In the genomic region with DNA sequence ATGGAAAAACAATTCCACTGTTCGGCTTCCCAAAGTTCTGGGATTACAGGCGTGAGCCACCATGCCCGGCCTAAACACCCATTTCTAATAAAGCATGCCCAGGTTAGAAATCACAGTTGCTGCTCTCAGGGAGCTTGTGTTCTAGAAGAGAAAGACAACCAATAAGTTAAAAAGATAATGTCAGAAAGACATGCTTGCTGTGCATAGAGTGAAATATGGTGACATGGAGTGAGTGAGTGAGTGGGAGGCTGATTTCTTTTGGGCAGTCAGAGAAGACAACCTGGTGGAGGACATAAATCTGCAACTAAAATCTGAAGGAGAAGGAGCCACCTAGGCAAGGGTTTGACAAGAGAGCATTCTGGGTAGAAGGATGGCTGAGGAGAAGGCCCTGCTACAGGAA, we compare ENCODE assay signal across 27 cellular contexts.
DNase-seq lines count a peak whose midpoint lies in the region; ATAC-seq and TF ChIP-seq lines count a peak whose summit lies in the region.
"Had no signal": no experiment of that assay in that cellular context is flagged by ENCODE, and none has a peak within 500 bp of the region (broad histone marks: within the 10 kb centered on the region; RNA-seq: fewer than 3 reads in every experiment).

No MANE protein-coding gene starts in this region.

- H3K4me1 ChIP-seq in neural progenitor cell = peaks cover 11% of the 10 kb centered on the region
- H3K4me1 ChIP-seq: SJSA1 had no signal

- no peak for DNase-seq in activated naive CD4-positive, alpha-beta T cell treated with anti-CD3 and anti-CD28 coated beads, Interleukin-2, amount 50 U/mL, for 16 hours
- DNase-seq in T-helper 17 cell (no peak), glutamatergic neuron (no peak), neural progenitor cell (ENCODE audit: low spot score) (no peak), retina (no peak), left lobe of liver (ENCODE audit: low spot score) (no peak), NCI-H748 treated with DMSO at 0.1 percent for 48 hours (lab: John Stamatoyannopoulos, UW) (no peak)
- DNase-seq: 8988T, ACHN, BE2C, DMS53, GOT3, KG1, MG63, NCI-H1105 treated with DMSO at 0.1 percent for 48 hours, NCI-H146, NCI-H2029, NCI-H446, NCI-H524 treated with DMSO at 0.1 percent for 48 hours, NCI-H82, PC-9, Right ventricle myocardium superior, RPMI8226 had no signal

- no peaks in the 10 kb centered on the region for H3K36me3 ChIP-seq in neural progenitor cell
- H3K36me3 ChIP-seq: BE2C, MG63, SJSA1 had no signal

- TF ChIP-seq CTCF in glutamatergic neuron (IDR thresholded peaks at IDR 0.05; ENCODE audit: partially characterized antibody, unreplicated experiment) (no peak), neural progenitor cell (IDR thresholded peaks at IDR 0.05) (no peak)

- H3K4me2 ChIP-seq in neural progenitor cell = no peak overlapping the region
- H3K4me2 ChIP-seq: PC-9 had no signal

- H3F3A ChIP-seq in neural progenitor cell (ENCODE audit: low read depth) = no peaks in the 10 kb centered on the region

- H3K4me1 Mint-ChIP-seq in activated naive CD4-positive, alpha-beta T cell treated with anti-CD3 and anti-CD28 coated beads, Interleukin-2, amount 50 U/mL, for 24 hours = peaks cover 74% of the 10 kb centered on the region
- H3K4me1 Mint-ChIP-seq in T-helper 17 cell = peaks cover 17% of the 10 kb centered on the region
- H3K4me1 Mint-ChIP-seq in glutamatergic neuron (ENCODE audit: low read depth, unreplicated experiment) = peaks cover 17% of the 10 kb centered on the region
- peaks cover 20% of the 10 kb centered on the region for H3K4me1 Mint-ChIP-seq in neural progenitor cell

- no peak overlapping the region for H3K27ac ChIP-seq in neural progenitor cell
- H3K27ac ChIP-seq: PC-9, SJSA1 had no signal

- ATAC-seq in T-helper 17 cell (no peak), left lobe of liver (no peak)
- ATAC-seq: HCT116 had no signal

- H3K9me3 ChIP-seq in T-helper 17 cell (ENCODE audit: control insufficient read depth, low read length, poor library complexity, severe bottlenecking) (no peaks in the 10 kb centered on the region), neural progenitor cell (ENCODE audit: low read depth) (no peaks in the 10 kb centered on the region)
- H3K9me3 ChIP-seq: BE2C, MG63, SJSA1 had no signal

- H4K20me1 ChIP-seq in neural progenitor cell (ENCODE audit: low read depth) = peaks cover 66% of the 10 kb centered on the region

- H3K9ac ChIP-seq in neural progenitor cell = no peak overlapping the region

- no peaks in the 10 kb centered on the region for H3K27me3 ChIP-seq in neural progenitor cell
- H3K27me3 ChIP-seq: BE2C, MG63, SJSA1 had no signal

- no peaks in the 10 kb centered on the region for H3K27me3 Mint-ChIP-seq in activated naive CD4-positive, alpha-beta T cell treated with anti-CD3 and anti-CD28 coated beads, Interleukin-2, amount 50 U/mL, for 24 hours
- no peaks in the 10 kb centered on the region for H3K27me3 Mint-ChIP-seq in T-helper 17 cell
- peaks cover 2% of the 10 kb centered on the region for H3K27me3 Mint-ChIP-seq in glutamatergic neuron (ENCODE audit: unreplicated experiment)
- peaks cover 2% of the 10 kb centered on the region for H3K27me3 Mint-ChIP-seq in neural progenitor cell (ENCODE audit: insufficient read depth, low read depth)

- no peak overlapping the region for H3K4me3 ChIP-seq in neural progenitor cell
- H3K4me3 ChIP-seq: MG63, PC-9, SJSA1 had no signal

- H3K79me2 ChIP-seq in neural progenitor cell (ENCODE audit: low read depth) = peaks cover 100% of the 10 kb centered on the region

- H2AFZ ChIP-seq in neural progenitor cell (replicated peaks) = no peak overlapping the region
- H2AFZ ChIP-seq: PC-9 had no signal

- H3K4me3 Mint-ChIP-seq in activated naive CD4-positive, alpha-beta T cell treated with anti-CD3 and anti-CD28 coated beads, Interleukin-2, amount 50 U/mL, for 24 hours = no peak overlapping the region
- no peak overlapping the region for H3K4me3 Mint-ChIP-seq in T-helper 17 cell
- no peak overlapping the region for H3K4me3 Mint-ChIP-seq in glutamatergic neuron (ENCODE audit: unreplicated experiment)
- H3K4me3 Mint-ChIP-seq in neural progenitor cell = no peak overlapping the region
- H3K4me3 Mint-ChIP-seq: CD14-positive monocyte had no signal

- H3K9me3 Mint-ChIP-seq in activated naive CD4-positive, alpha-beta T cell treated with anti-CD3 and anti-CD28 coated beads, Interleukin-2, amount 50 U/mL, for 24 hours = no peaks in the 10 kb centered on the region
- H3K9me3 Mint-ChIP-seq in glutamatergic neuron (ENCODE audit: unreplicated experiment) (peaks cover 6% of the 10 kb centered on the region), neural progenitor cell (no peaks in the 10 kb centered on the region)

- H3K36me3 Mint-ChIP-seq in activated naive CD4-positive, alpha-beta T cell treated with anti-CD3 and anti-CD28 coated beads, Interleukin-2, amount 50 U/mL, for 24 hours = peaks cover 7% of the 10 kb centered on the region
- H3K36me3 Mint-ChIP-seq in T-helper 17 cell (ENCODE audit: low read depth) = no peaks in the 10 kb centered on the region
- H3K36me3 Mint-ChIP-seq in glutamatergic neuron (ENCODE audit: unreplicated experiment) = no peaks in the 10 kb centered on the region
- peaks cover 5% of the 10 kb centered on the region for H3K36me3 Mint-ChIP-seq in neural progenitor cell

- H3K27ac Mint-ChIP-seq in activated naive CD4-positive, alpha-beta T cell treated with anti-CD3 and anti-CD28 coated beads, Interleukin-2, amount 50 U/mL, for 24 hours = peak overlapping the region; percentile 43
- peak overlapping the region; percentile 3 for H3K27ac Mint-ChIP-seq in T-helper 17 cell
- H3K27ac Mint-ChIP-seq in glutamatergic neuron (ENCODE audit: unreplicated experiment) = peak overlapping the region; percentile 3
- H3K27ac Mint-ChIP-seq in neural progenitor cell = peak overlapping the region; percentile 18
